Comparison of ENCODE assay signal across 8 cellular contexts in genomic region chr10:5692476-5693358, GRCh38. TPM values are rescaled to one million over a fixed set of nuclear protein-coding genes. Genes with fewer than 3 reads are reported as not detected.
DNase-seq lines count a peak whose midpoint lies in the region; ATAC-seq lines count a peak whose summit lies in the region.

No MANE protein-coding gene starts in this region.

- DNase-seq in activated CD4-positive, alpha-beta T cell treated with anti-CD3 and anti-CD28 coated beads for 1 hour: peak; percentile 38
- DNase-seq in cerebellum (ENCODE audit: low spot score) (peak; percentile 12), left lobe of liver (ENCODE audit: low spot score) (peak; percentile 61), SIG-M5 treated with dmso at 0.1 percent for 504 hours (lab: John Stamatoyannopoulos, UW; ENCODE audit: unreplicated experiment) (no peak), RPMI8226 (no peak)
- peak; percentile 64 for DNase-seq in stimulated activated CD4-positive, alpha-beta T cell treated with anti-CD3 and anti-CD28 coated beads, Interleukin-4, amount 100 ng/mL, for 1 hour

- peak; percentile 75 for ATAC-seq in GM19035 (IDR thresholded peaks at IDR 0.05; ENCODE audit: unreplicated experiment)
- ATAC-seq in HG03135 (IDR thresholded peaks at IDR 0.05; ENCODE audit: unreplicated experiment): peak; percentile 87
- ATAC-seq in left lobe of liver: peak; percentile 95

RNA-seq across cellular contexts. Expression of gene TASOR2, which starts 8.1 kb away (rescaled TPM):
- total RNA-seq in cerebellum (73.1 TPM), left lobe of liver (20.2 TPM)

RNA-seq across cellular contexts. Expression of gene ASB13, which starts 26.3 kb away (rescaled TPM):
- total RNA-seq in cerebellum: 11.9 TPM
- 128 TPM for total RNA-seq in left lobe of liver

Comparison
In these comparisons a context has a peak if more than half of its experiments do, and no peak if none do; other contexts are left out.
1. DNase-seq: peak in activated CD4-positive, alpha-beta T cell treated with anti-CD3 and anti-CD28 coated beads for 1 hour (single experiment), cerebellum (single experiment), left lobe of liver (single experiment) and stimulated activated CD4-positive, alpha-beta T cell treated with anti-CD3 and anti-CD28 coated beads, Interleukin-4, amount 100 ng/mL, for 1 hour (single experiment); none in SIG-M5 treated with dmso at 0.1 percent for 504 hours (single experiment) and RPMI8226 (single experiment).
2. RNA of gene ASB13, which starts 26.3 kb away (total RNA-seq): 128 TPM in left lobe of liver (single experiment); 11.9 TPM in cerebellum (single experiment); every median in the first group is over 10 times any median in the second.
3. Peak in every context shown above with its lines, with median percentiles within 50 percentile points of each other: ATAC-seq.